1 cellular context compared by ENCODE assay signal in genomic region chr10:95246582-95247051, GRCh38.
TF ChIP-seq lines count a peak whose summit lies in the region.

No MANE protein-coding gene starts in this region.

TF ChIP-seq in HepG2, 621 proteins besides CTCF, POLR2A, EP300 and RAD21 (continued from another document):
- TF ChIP-seq RBM39 (IDR thresholded peaks at IDR 0.05; ENCODE audit: low read depth, low read length, poor library complexity, severe bottlenecking) (no peak), BCLAF1 (IDR thresholded peaks at IDR 0.05) (no peak), PAXIP1 (CRISPR knock-in tag; conservative IDR thresholded peaks at IDR 0.05) (0 out of 2 replicates have a peak, but pooled peaks have one; percentile 21), ZNF501 (CRISPR knock-in tag; IDR thresholded peaks at IDR 0.05) (no peak), SALL1 (CRISPR knock-in tag; IDR thresholded peaks at IDR 0.05) (0 out of 2 replicates have a peak, but pooled peaks have one; percentile 18), ZBTB39 (CRISPR knock-in tag; IDR thresholded peaks at IDR 0.05) (no peak), STAG1 (CRISPR knock-in tag; IDR thresholded peaks at IDR 0.05) (peak; percentile 83), FOSL1 (CRISPR knock-in tag; IDR thresholded peaks at IDR 0.05; ENCODE audit: borderline replicate concordance) (no peak), ELF3 (CRISPR knock-in tag; IDR thresholded peaks at IDR 0.05) (0 out of 2 replicates have a peak, but pooled peaks have one; percentile 14), ZNF343 (CRISPR knock-in tag; IDR thresholded peaks at IDR 0.05) (no peak), ASH2L (IDR thresholded peaks at IDR 0.05; ENCODE audit: insufficient read length, low read depth, low read length) (no peak), SP1 (IDR thresholded peaks at IDR 0.05) (no peak), SP1 (CRISPR knock-in tag; IDR thresholded peaks at IDR 0.05) (no peak), SRSF9 (IDR thresholded peaks at IDR 0.05; ENCODE audit: borderline replicate concordance, insufficient read depth, low read depth, low read length, poor library complexity, severe bottlenecking) (no peak), RXRB (CRISPR knock-in tag; IDR thresholded peaks at IDR 0.05; ENCODE audit: borderline replicate concordance) (no peak), NR2F6 (IDR thresholded peaks at IDR 0.05) (peak; percentile 65; the same call in 1 of the 2 replicates), NR2F6 (CRISPR knock-in tag; IDR thresholded peaks at IDR 0.05) (peak; percentile 40; the same call in 1 of the 2 replicates), ZBTB7B (CRISPR knock-in tag; IDR thresholded peaks at IDR 0.05) (peak; percentile 63; the same call in 1 of the 2 replicates), SMC3 (IDR thresholded peaks at IDR 0.05; ENCODE audit: low read length) (peak; percentile 94), NR2F2 (IDR thresholded peaks at IDR 0.05; ENCODE audit: borderline replicate concordance, low read depth) (peak; percentile 23; the same call in 1 of the 2 replicates), ZNF3 (CRISPR knock-in tag; IDR thresholded peaks at IDR 0.05) (no peak), STAT6 (CRISPR knock-in tag; IDR thresholded peaks at IDR 0.05; ENCODE audit: borderline replicate concordance) (no peak)
- TF ChIP-seq, protein P1, sequence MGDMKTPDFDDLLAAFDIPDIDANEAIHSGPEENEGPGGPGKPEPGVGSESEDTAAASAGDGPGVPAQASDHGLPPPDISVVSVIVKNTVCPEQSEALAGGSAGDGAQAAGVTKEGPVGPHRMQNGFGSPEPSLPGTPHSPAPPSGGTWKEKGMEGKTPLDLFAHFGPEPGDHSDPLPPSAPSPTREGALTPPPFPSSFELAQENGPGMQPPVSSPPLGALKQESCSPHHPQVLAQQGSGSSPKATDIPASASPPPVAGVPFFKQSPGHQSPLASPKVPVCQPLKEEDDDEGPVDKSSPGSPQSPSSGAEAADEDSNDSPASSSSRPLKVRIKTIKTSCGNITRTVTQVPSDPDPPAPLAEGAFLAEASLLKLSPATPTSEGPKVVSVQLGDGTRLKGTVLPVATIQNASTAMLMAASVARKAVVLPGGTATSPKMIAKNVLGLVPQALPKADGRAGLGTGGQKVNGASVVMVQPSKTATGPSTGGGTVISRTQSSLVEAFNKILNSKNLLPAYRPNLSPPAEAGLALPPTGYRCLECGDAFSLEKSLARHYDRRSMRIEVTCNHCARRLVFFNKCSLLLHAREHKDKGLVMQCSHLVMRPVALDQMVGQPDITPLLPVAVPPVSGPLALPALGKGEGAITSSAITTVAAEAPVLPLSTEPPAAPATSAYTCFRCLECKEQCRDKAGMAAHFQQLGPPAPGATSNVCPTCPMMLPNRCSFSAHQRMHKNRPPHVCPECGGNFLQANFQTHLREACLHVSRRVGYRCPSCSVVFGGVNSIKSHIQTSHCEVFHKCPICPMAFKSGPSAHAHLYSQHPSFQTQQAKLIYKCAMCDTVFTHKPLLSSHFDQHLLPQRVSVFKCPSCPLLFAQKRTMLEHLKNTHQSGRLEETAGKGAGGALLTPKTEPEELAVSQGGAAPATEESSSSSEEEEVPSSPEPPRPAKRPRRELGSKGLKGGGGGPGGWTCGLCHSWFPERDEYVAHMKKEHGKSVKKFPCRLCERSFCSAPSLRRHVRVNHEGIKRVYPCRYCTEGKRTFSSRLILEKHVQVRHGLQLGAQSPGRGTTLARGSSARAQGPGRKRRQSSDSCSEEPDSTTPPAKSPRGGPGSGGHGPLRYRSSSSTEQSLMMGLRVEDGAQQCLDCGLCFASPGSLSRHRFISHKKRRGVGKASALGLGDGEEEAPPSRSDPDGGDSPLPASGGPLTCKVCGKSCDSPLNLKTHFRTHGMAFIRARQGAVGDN (CRISPR knock-in tag; IDR thresholded peaks at IDR 0.05): peak; percentile 18; the same call in 1 of the 2 replicates
- TF ChIP-seq, protein P2, sequence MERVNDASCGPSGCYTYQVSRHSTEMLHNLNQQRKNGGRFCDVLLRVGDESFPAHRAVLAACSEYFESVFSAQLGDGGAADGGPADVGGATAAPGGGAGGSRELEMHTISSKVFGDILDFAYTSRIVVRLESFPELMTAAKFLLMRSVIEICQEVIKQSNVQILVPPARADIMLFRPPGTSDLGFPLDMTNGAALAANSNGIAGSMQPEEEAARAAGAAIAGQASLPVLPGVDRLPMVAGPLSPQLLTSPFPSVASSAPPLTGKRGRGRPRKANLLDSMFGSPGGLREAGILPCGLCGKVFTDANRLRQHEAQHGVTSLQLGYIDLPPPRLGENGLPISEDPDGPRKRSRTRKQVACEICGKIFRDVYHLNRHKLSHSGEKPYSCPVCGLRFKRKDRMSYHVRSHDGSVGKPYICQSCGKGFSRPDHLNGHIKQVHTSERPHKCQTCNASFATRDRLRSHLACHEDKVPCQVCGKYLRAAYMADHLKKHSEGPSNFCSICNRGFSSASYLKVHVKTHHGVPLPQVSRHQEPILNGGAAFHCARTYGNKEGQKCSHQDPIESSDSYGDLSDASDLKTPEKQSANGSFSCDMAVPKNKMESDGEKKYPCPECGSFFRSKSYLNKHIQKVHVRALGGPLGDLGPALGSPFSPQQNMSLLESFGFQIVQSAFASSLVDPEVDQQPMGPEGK (CRISPR knock-in tag; IDR thresholded peaks at IDR 0.05): 0 out of 2 replicates have a peak, but pooled peaks have one; percentile 16
- TF ChIP-seq, protein P3, sequence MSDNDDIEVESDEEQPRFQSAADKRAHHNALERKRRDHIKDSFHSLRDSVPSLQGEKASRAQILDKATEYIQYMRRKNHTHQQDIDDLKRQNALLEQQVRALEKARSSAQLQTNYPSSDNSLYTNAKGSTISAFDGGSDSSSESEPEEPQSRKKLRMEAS (IDR thresholded peaks at IDR 0.05): 0 out of 2 replicates have a peak, but pooled peaks have one; percentile 12
- TF ChIP-seq, protein P4, sequence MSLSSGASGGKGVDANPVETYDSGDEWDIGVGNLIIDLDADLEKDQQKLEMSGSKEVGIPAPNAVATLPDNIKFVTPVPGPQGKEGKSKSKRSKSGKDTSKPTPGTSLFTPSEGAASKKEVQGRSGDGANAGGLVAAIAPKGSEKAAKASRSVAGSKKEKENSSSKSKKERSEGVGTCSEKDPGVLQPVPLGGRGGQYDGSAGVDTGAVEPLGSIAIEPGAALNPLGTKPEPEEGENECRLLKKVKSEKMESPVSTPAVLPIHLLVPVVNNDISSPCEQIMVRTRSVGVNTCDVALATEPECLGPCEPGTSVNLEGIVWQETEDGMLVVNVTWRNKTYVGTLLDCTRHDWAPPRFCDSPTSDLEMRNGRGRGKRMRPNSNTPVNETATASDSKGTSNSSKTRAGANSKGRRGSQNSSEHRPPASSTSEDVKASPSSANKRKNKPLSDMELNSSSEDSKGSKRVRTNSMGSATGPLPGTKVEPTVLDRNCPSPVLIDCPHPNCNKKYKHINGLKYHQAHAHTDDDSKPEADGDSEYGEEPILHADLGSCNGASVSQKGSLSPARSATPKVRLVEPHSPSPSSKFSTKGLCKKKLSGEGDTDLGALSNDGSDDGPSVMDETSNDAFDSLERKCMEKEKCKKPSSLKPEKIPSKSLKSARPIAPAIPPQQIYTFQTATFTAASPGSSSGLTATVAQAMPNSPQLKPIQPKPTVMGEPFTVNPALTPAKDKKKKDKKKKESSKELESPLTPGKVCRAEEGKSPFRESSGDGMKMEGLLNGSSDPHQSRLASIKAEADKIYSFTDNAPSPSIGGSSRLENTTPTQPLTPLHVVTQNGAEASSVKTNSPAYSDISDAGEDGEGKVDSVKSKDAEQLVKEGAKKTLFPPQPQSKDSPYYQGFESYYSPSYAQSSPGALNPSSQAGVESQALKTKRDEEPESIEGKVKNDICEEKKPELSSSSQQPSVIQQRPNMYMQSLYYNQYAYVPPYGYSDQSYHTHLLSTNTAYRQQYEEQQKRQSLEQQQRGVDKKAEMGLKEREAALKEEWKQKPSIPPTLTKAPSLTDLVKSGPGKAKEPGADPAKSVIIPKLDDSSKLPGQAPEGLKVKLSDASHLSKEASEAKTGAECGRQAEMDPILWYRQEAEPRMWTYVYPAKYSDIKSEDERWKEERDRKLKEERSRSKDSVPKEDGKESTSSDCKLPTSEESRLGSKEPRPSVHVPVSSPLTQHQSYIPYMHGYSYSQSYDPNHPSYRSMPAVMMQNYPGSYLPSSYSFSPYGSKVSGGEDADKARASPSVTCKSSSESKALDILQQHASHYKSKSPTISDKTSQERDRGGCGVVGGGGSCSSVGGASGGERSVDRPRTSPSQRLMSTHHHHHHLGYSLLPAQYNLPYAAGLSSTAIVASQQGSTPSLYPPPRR (CRISPR knock-in tag; IDR thresholded peaks at IDR 0.05; ENCODE audit: borderline replicate concordance): no peak
- TF ChIP-seq, protein P5, sequence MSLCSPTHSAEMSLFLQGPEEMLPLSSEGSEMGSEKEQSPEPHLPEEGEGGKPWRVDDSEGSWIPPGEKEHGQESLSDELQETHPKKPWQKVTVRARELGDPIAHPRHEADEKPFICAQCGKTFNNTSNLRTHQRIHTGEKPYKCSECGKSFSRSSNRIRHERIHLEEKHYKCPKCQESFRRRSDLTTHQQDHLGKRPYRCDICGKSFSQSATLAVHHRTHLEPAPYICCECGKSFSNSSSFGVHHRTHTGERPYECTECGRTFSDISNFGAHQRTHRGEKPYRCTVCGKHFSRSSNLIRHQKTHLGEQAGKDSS (CRISPR knock-in tag; IDR thresholded peaks at IDR 0.05; ENCODE audit: borderline replicate concordance, low read depth): peak; percentile 49; the same call in 1 of the 2 replicates
TF ChIP-seq in HepG2: peak in this region for 12.
